8 cellular contexts compared by ENCODE assay signal in the genomic region with DNA sequence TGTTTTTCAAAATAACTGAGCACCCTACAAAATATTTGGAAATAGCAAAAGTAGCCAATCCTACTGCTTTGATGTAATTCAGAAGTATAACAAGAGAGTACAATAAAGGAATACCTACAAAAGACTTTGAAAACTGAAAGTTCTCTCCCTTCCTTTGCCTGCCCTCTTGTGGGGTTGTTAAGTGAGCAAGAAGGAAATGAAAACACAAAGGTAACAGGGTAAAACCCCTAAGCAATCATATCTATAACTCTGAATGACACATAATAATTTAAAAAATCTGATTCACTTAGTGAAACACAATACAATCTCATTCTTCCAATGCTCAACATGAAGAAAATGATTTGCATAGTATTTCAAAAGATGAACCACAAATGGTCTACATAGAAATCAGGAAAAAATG.
DNase-seq lines count a peak whose midpoint lies in the region; ATAC-seq, FAIRE-seq and TF ChIP-seq lines count a peak whose summit lies in the region.

No MANE protein-coding gene starts in this region.

- H3K4me2 ChIP-seq in HepG2 (ENCODE audit: low read depth, low read length): no peak overlapping the region

- no peaks in the 10 kb centered on the region for H3K9me3 ChIP-seq in CD4-positive, CD25-positive, alpha-beta regulatory T cell (ENCODE audit: control insufficient read depth in 2 of 2, low read length in 2 of 2)
- H3K9me3 ChIP-seq in HepG2 (ENCODE audit: low read length): no peaks in the 10 kb centered on the region

- no peaks in the 10 kb centered on the region for H3K27me3 ChIP-seq in CD4-positive, CD25-positive, alpha-beta regulatory T cell (ENCODE audit: control insufficient read depth, insufficient read depth, low read length)
- H3K27me3 ChIP-seq in HepG2 (ENCODE audit: control insufficient read depth in 1 of 2, insufficient read depth in 2 of 2, low read length in 2 of 2): no peaks in the 10 kb centered on the region

- H2AFZ ChIP-seq in HepG2 (ENCODE audit: low read length): no peak overlapping the region

- no peaks in the 10 kb centered on the region for H3K27me3 Mint-ChIP-seq in CD4-positive, CD25-positive, alpha-beta regulatory T cell
- no peaks in the 10 kb centered on the region for H3K27me3 Mint-ChIP-seq in activated T-helper 17 cell treated with anti-CD3 and anti-CD28 coated beads, Interleukin-2, amount 50 U/mL, for 72 hours

- H3K4me3 ChIP-seq in CD4-positive, CD25-positive, alpha-beta regulatory T cell (ENCODE audit: low read depth, low read length): no peak overlapping the region
- H3K4me3 ChIP-seq in HepG2 (replicated peaks in 1 of 3; ENCODE audit: insufficient read depth in 1 of 3, low read depth in 2 of 3, low read length in 3 of 3): no peak overlapping the region

- H3K36me3 Mint-ChIP-seq in CD4-positive, CD25-positive, alpha-beta regulatory T cell: peaks cover 17% of the 10 kb centered on the region
- H3K36me3 Mint-ChIP-seq in activated T-helper 17 cell treated with anti-CD3 and anti-CD28 coated beads, Interleukin-2, amount 50 U/mL, for 72 hours (ENCODE audit: low read depth): peaks cover 20% of the 10 kb centered on the region

- in situ Hi-C loops in HepG2 (cut with HindIII; ENCODE audit: extremely low pct_ligation_motif_present, low pct_unique_long_range_greater_than_20kb): no loop called here

- intact Hi-C loops in HepG2 (cut with micrococcal nuclease; ENCODE audit: unreplicated experiment): loop anchor here (1.0 kb wide), 1 partner anchor 104 kb away; no protein-coding TSS in a partner anchor

- TF ChIP-seq POLR2A in HepG2 (IDR thresholded peaks at IDR 0.05; ENCODE audit: insufficient read depth in 1 of 2, low read depth in 2 of 2, low read length in 2 of 2): no peak

- TF ChIP-seq RAD21 in HepG2 (CRISPR knock-in tag; IDR thresholded peaks at IDR 0.05): no peak

- TF ChIP-seq CTCF in HepG2 (CRISPR knock-in tag; IDR thresholded peaks at IDR 0.05): peak; percentile 30; the same call in 1 of the 2 replicates

- peak; percentile 70 for ATAC-seq in CD4-positive, CD25-positive, alpha-beta regulatory T cell (ENCODE audit: low read depth in 2 of 2)
- ATAC-seq in GM18870 (IDR thresholded peaks at IDR 0.05; ENCODE audit: unreplicated experiment) (peak; percentile 91), HG03342 (IDR thresholded peaks at IDR 0.05; ENCODE audit: unreplicated experiment) (peak; percentile 55), HepG2 (no peak)
- peak; percentile 99 for ATAC-seq in activated T-helper 17 cell treated with anti-CD3 and anti-CD28 coated beads, Interleukin-2, amount 50 U/mL, for 72 hours (replicated peaks)

- H3K27ac ChIP-seq in CD4-positive, CD25-positive, alpha-beta regulatory T cell (ENCODE audit: insufficient read depth, low read length, poor library complexity, severe bottlenecking): no peak overlapping the region
- H3K27ac ChIP-seq in HepG2 (ENCODE audit: extremely low read length, insufficient read depth, low read length): no peak overlapping the region

- no peak overlapping the region for H3K4me3 Mint-ChIP-seq in CD4-positive, CD25-positive, alpha-beta regulatory T cell
- peak overlapping the region; percentile 63 for H3K4me3 Mint-ChIP-seq in activated T-helper 17 cell treated with anti-CD3 and anti-CD28 coated beads, Interleukin-2, amount 50 U/mL, for 72 hours

- H3K4me1 ChIP-seq in CD4-positive, CD25-positive, alpha-beta regulatory T cell (ENCODE audit: control insufficient read depth, insufficient read depth, low read length, poor library complexity, severe bottlenecking): peaks cover 10% of the 10 kb centered on the region
- no peaks in the 10 kb centered on the region for H3K4me1 ChIP-seq in HepG2 (ENCODE audit: insufficient read depth, low read length)

- TF ChIP-seq EP300 in HepG2 (IDR thresholded peaks at IDR 0.05; ENCODE audit: low read depth in 2 of 2, low read length in 2 of 2): no peak
- TF ChIP-seq EP300 in HepG2 (CRISPR knock-in tag; IDR thresholded peaks at IDR 0.05; ENCODE audit: borderline replicate concordance): no peak

- CTCF ChIA-PET in HepG2 (lab: Yijun Ruan, JAX; ENCODE audit: low intra/inter-chr PET ratio, low total read pairs): interaction anchor here (1.6 kb wide), 1 partner anchor 103 kb away, joined by 6 read pairs; no protein-coding TSS in a partner anchor

- DNase-seq in CD4-positive, CD25-positive, alpha-beta regulatory T cell: peak in 2 of 3 donors; percentile 31 to 67
- DNase-seq in HepG2 (ENCODE audit: low spot score) (peak; percentile 5), NCI-H2196 (lab: John Stamatoyannopoulos, UW; ENCODE audit: unreplicated experiment) (no peak), inferior parietal cortex (ENCODE audit: extremely low spot score) (no peak)
- DNase-seq in effector CD4-positive, alpha-beta T cell: no peak

- no peaks in the 10 kb centered on the region for H3K9me3 Mint-ChIP-seq in CD4-positive, CD25-positive, alpha-beta regulatory T cell
- no peaks in the 10 kb centered on the region for H3K9me3 Mint-ChIP-seq in activated T-helper 17 cell treated with anti-CD3 and anti-CD28 coated beads, Interleukin-2, amount 50 U/mL, for 72 hours

- POLR2A ChIA-PET in HepG2 (lab: Yijun Ruan, JAX): no interaction called here

- peaks cover 30 to 49% (median 43%) of the 10 kb centered on the region in 4 donors for H3K4me1 Mint-ChIP-seq in CD4-positive, CD25-positive, alpha-beta regulatory T cell
- H3K4me1 Mint-ChIP-seq in activated T-helper 17 cell treated with anti-CD3 and anti-CD28 coated beads, Interleukin-2, amount 50 U/mL, for 72 hours: peaks cover 32% of the 10 kb centered on the region

- H3K36me3 ChIP-seq in CD4-positive, CD25-positive, alpha-beta regulatory T cell (ENCODE audit: control insufficient read depth, insufficient read depth, low read length): no peaks in the 10 kb centered on the region
- no peaks in the 10 kb centered on the region; a peak in 1 of 5 replicates for H3K36me3 ChIP-seq in HepG2 (replicated peaks in 1 of 2; ENCODE audit: control insufficient read depth in 1 of 2, insufficient read depth in 2 of 2, low read length in 2 of 2)

- H3K79me2 ChIP-seq in HepG2 (ENCODE audit: insufficient read depth, low read length): no peaks in the 10 kb centered on the region

- H3K27ac Mint-ChIP-seq in CD4-positive, CD25-positive, alpha-beta regulatory T cell: peak overlapping the region in 2 of 3 donors; percentile 18 to 45
- H3K27ac Mint-ChIP-seq in activated T-helper 17 cell treated with anti-CD3 and anti-CD28 coated beads, Interleukin-2, amount 50 U/mL, for 72 hours: peak overlapping the region; percentile 75

- H4K20me1 ChIP-seq in HepG2 (ENCODE audit: insufficient read depth, low read length): no peaks in the 10 kb centered on the region

- no TSS peak for BruUV-seq in HepG2 (replicated peaks; lab: Mats Ljungman, UMichigan)

- no peak overlapping the region for H3K9ac ChIP-seq in HepG2 (ENCODE audit: insufficient read depth, low read depth, low read length)

- FAIRE-seq in HepG2 (lab: Jason Lieb, UNC): no peak

TF ChIP-seq in HepG2, 621 proteins besides CTCF, POLR2A, EP300 and RAD21:
- TF ChIP-seq, protein P1, sequence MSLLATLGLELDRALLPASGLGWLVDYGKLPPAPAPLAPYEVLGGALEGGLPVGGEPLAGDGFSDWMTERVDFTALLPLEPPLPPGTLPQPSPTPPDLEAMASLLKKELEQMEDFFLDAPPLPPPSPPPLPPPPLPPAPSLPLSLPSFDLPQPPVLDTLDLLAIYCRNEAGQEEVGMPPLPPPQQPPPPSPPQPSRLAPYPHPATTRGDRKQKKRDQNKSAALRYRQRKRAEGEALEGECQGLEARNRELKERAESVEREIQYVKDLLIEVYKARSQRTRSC (CRISPR knock-in tag; IDR thresholded peaks at IDR 0.05; ENCODE audit: low read depth): no peak
- no peak for TF ChIP-seq ZBTB3 (CRISPR knock-in tag; IDR thresholded peaks at IDR 0.05; ENCODE audit: borderline replicate concordance, low read depth)
- TF ChIP-seq YEATS2 (CRISPR knock-in tag; IDR thresholded peaks at IDR 0.05; ENCODE audit: borderline replicate concordance): no peak
- TF ChIP-seq ZSCAN21 (CRISPR knock-in tag; IDR thresholded peaks at IDR 0.05; ENCODE audit: borderline replicate concordance): no peak
- no peak for TF ChIP-seq MEIS2 (CRISPR knock-in tag; IDR thresholded peaks at IDR 0.05)
- TF ChIP-seq ATF1 (CRISPR knock-in tag; IDR thresholded peaks at IDR 0.05): no peak
- TF ChIP-seq STAG1 (CRISPR knock-in tag; IDR thresholded peaks at IDR 0.05): peak; percentile 50

Comparison
In these comparisons a context has a peak if more than half of its experiments do, and no peak if none do; other contexts are left out.
1. DNase-seq: peak in CD4-positive, CD25-positive, alpha-beta regulatory T cell (2 of 3) and HepG2 (single experiment); none in NCI-H2196 (single experiment), inferior parietal cortex (single experiment) and effector CD4-positive, alpha-beta T cell (single experiment).